Comparison of ENCODE assay signal across 15 cellular contexts in the genomic region with DNA sequence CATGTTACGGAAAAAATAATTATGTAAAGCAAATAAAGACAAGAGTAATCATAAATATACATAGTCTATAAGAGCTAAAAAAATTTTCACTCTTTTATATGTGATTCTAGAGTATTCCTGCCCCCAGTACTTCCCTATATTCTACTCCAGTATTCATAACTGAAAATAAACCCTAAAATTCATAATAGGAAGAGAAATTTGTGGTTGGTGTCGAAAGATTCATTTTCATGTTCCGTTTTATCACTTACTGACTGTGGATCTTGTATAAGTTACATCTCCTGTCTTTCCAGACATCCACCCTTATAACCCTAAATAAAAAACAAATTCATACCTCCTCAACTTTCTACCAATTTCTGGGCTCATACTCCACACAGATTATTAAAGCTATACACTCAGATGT. TPM values are rescaled to one million over a fixed set of nuclear protein-coding genes. Genes with fewer than 3 reads are reported as not detected.
A peak's percentile ranks its signal among the peaks of the same experiment; 100 is the strongest.
DNase-seq lines count a peak whose midpoint lies in the region; ATAC-seq and TF ChIP-seq lines count a peak whose summit lies in the region.
"Had no signal": no experiment of that assay in that cellular context is flagged by ENCODE, and none has a peak within 500 bp of the region (broad histone marks: within the 10 kb centered on the region; RNA-seq: fewer than 3 reads in every experiment).

No MANE protein-coding gene starts in this region.

- peaks cover 8% of the 10 kb centered on the region; the same call in 1 of the 2 replicates for H3K9me3 ChIP-seq in DOHH2 (ENCODE audit: control insufficient read depth, insufficient read depth, low read length)
- H3K9me3 ChIP-seq: tibial nerve had no signal

- peak overlapping the region; percentile 76 for H3K27ac Mint-ChIP-seq in activated B cell treated with CpG ODN at 0.5 μM for 24 hours
- peak overlapping the region; percentile 79 to 96 for H3K27ac Mint-ChIP-seq in natural killer cell
- H3K27ac Mint-ChIP-seq: WTC11 had no signal

- peaks cover 74% of the 10 kb centered on the region for H3K79me2 ChIP-seq in DOHH2 (ENCODE audit: control insufficient read depth, low read length)

- H3F3A ChIP-seq in DOHH2 (ENCODE audit: control insufficient read depth, insufficient read depth), result peaks cover 50% of the 10 kb centered on the region

- H4K20me1 ChIP-seq in DOHH2 (ENCODE audit: control insufficient read depth, insufficient read depth, low read depth, low read length), result no peaks in the 10 kb centered on the region

- no peaks in the 10 kb centered on the region for H3K27me3 Mint-ChIP-seq in activated B cell treated with CpG ODN at 0.5 μM for 24 hours
- H3K27me3 Mint-ChIP-seq in natural killer cell (ENCODE audit: low read depth in 2 of 2), result no peaks in the 10 kb centered on the region

- H3K4me1 Mint-ChIP-seq in activated B cell treated with CpG ODN at 0.5 μM for 24 hours (peaks cover 65% of the 10 kb centered on the region), natural killer cell (peaks cover 62 to 68% of the 10 kb centered on the region in 2 donors)
- H3K4me1 Mint-ChIP-seq: WTC11 had no signal

- POLR2A ChIA-PET in activated B cell treated with CpG ODN at 0.5 μM for 24 hours (lab: Charles Lee), result interaction anchor here (1.6 to 8.6 kb wide), 4 partner anchors 8 to 54 kb away, joined by 5 to 149 read pairs (median 30); partner anchors contain the start of gene MBNL1

- H3K4me3 Mint-ChIP-seq in activated B cell treated with CpG ODN at 0.5 μM for 24 hours (peak overlapping the region; percentile 36), natural killer cell (peak overlapping the region; percentile 94)
- H3K4me3 Mint-ChIP-seq: WTC11 had no signal

- TF ChIP-seq CTCF in DOHH2 (IDR thresholded peaks at IDR 0.05; ENCODE audit: low read depth, low read length, poor library complexity, severe bottlenecking) (no peak), activated B cell treated with CpG ODN at 0.5 μM for 24 hours (IDR thresholded peaks at IDR 0.05) (no peak), natural killer cell (IDR thresholded peaks at IDR 0.05) (no peak), GM10266 (IDR thresholded peaks at IDR 0.05; ENCODE audit: control insufficient read depth, insufficient read depth, low read depth, missing control alignments) (no peak)

- CTCF ChIA-PET in activated B cell treated with CpG ODN at 0.5 μM for 24 hours (lab: Charles Lee), result interaction anchor here (0.9 to 2.7 kb wide), 3 partner anchors 9 to 68 kb away, joined by 3 to 10 read pairs (median 4); partner anchors contain the start of gene MBNL1

- no peaks in the 10 kb centered on the region for H3K36me3 Mint-ChIP-seq in activated B cell treated with CpG ODN at 0.5 μM for 24 hours (ENCODE audit: low read depth)
- no peaks in the 10 kb centered on the region for H3K36me3 Mint-ChIP-seq in natural killer cell
- H3K36me3 Mint-ChIP-seq: WTC11 had no signal

- H3K4me1 ChIP-seq in DOHH2 (ENCODE audit: control insufficient read depth, low read length), result peaks cover 70% of the 10 kb centered on the region

- H3K27ac ChIP-seq in DOHH2 (ENCODE audit: low read depth, low read length), result peak overlapping the region; percentile 91
- H3K27ac ChIP-seq: GM23248, tibial nerve had no signal

- intact Hi-C loops in activated B cell treated with CpG ODN at 0.5 μM for 24 hours (cut with micrococcal nuclease) (no loop called here), natural killer cell (cut with micrococcal nuclease) (no loop called here)

- H3K27me3 ChIP-seq in DOHH2 (ENCODE audit: control insufficient read depth, low read length), result no peaks in the 10 kb centered on the region
- H3K27me3 ChIP-seq: tibial nerve had no signal

- H3K9me3 Mint-ChIP-seq in activated B cell treated with CpG ODN at 0.5 μM for 24 hours (peaks cover 8% of the 10 kb centered on the region), natural killer cell (no peaks in the 10 kb centered on the region)

- peak overlapping the region; percentile 48 for H3K4me3 ChIP-seq in DOHH2 (ENCODE audit: low read length)
- H3K4me3 ChIP-seq: GM23248, tibial nerve had no signal

- ATAC-seq in activated B cell treated with CpG ODN at 0.5 μM for 24 hours (ENCODE audit: low read depth), result no peak
- ATAC-seq in natural killer cell, result peak in 1 of 3 donors; percentile 5
- ATAC-seq: left lobe of liver, WTC11 had no signal

- peak; percentile 26 for DNase-seq in SKM-1 treated with dmso at 0.1 percent for 144 hours (lab: John Stamatoyannopoulos, UW; ENCODE audit: unreplicated experiment)
- no peak for DNase-seq in SKM-1 (lab: John Stamatoyannopoulos, UW; ENCODE audit: unreplicated experiment)
- DNase-seq in activated B cell treated with CpG ODN at 0.5 μM for 24 hours, result no peak
- DNase-seq in natural killer cell, result no peak
- DNase-seq in NCI-H2196 (lab: John Stamatoyannopoulos, UW; ENCODE audit: unreplicated experiment), result no peak
- DNase-seq in hypothalamus (lab: John Stamatoyannopoulos, UW), result no peak
- DNase-seq in GM10266 (ENCODE audit: extremely low spot score), result no peak
- DNase-seq: Calu3, NCI-H1092, NCI-H226 had no signal

- peaks cover 18% of the 10 kb centered on the region for H3K36me3 ChIP-seq in DOHH2 (ENCODE audit: control insufficient read depth, low read length)
- H3K36me3 ChIP-seq: tibial nerve had no signal

- peak overlapping the region; percentile 64 for H3K4me2 ChIP-seq in DOHH2 (ENCODE audit: low read length)

- H3K9me2 ChIP-seq in DOHH2 (replicated peaks; ENCODE audit: control insufficient read depth, low read length), result no peaks in the 10 kb centered on the region

RNA-seq across cellular contexts. Expression of gene MBNL1, which starts 16.0 kb away (rescaled TPM):
- total RNA-seq in activated B cell treated with CpG ODN at 0.5 μM for 24 hours (489 and 561 TPM in 2 replicates), natural killer cell (100 to 1,000 TPM; 600 to 704 (median 607) TPM)
